ENCODE assay signal across 8 cellular contexts in the genomic region with DNA sequence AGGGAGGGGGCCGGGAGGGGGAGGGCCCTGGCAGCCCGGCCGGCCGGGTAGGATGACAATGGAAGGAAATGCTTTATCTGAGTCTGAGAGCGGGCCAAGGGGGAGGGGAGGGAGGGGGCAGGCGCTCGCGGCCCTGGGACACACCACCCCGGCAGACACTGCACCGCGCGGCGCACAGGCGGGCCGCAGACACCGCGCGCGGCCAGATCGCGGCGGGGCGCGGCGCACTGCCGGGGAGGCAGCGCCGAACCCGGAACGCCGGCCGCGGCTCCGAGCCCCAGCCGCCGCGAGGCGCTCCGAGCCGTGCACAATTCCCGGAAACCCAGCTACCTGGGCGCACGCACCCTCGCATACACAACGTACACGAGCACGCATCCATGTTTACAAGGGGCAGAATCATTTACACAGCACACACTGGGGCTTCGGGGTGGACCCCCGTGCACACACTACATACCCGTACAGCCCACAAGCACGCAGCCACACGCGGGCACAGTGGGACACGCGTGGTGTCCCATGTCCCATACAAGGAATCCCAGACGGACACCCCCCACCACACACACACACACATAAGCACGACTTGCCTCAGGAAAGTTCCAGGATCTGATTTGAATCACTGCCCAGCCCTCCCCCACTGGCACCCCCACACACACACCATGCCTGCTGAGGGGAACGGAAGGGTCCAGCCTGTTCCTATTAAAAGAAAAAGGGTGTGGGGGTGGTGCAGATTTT. TPM values are rescaled to one million over a fixed set of nuclear protein-coding genes. Genes with fewer than 3 reads are reported as not detected.
DNase-seq lines count a peak whose midpoint lies in the region; ATAC-seq and TF ChIP-seq lines count a peak whose summit lies in the region.

A gene (minus strand): TSS at position 2 of the 729 bp plus-strand sequence. CDS start 118 bp downstream, outside the sequence.

- H3K27ac Mint-ChIP-seq in natural killer cell treated with Interleukin-12 subunit alpha and Interleukin-12 subunit beta and Interleukin-15 and Interleukin-18, amount 100 ng/mL, for 72 hours, result peak within 1 kb of the TSS; percentile 94 to 100

- H3K36me3 ChIP-seq in Peyer's patch, result no peaks in the 10 kb centered on the region

- peaks cover 0 to 59% (median 19%) of the 10 kb centered on the region in 4 donors for H3K4me1 ChIP-seq in Peyer's patch

- TF ChIP-seq POLR2A in Peyer's patch (IDR thresholded peaks at IDR 0.05), result peak; percentile 30 to 64

- H3K9me3 ChIP-seq in Peyer's patch, result no peaks in the 10 kb centered on the region

- peaks cover 1% of the 10 kb centered on the region for H3K36me3 Mint-ChIP-seq in natural killer cell treated with Interleukin-12 subunit alpha and Interleukin-12 subunit beta and Interleukin-15 and Interleukin-18, amount 100 ng/mL, for 72 hours

- no peaks in the 10 kb centered on the region for H3K27me3 ChIP-seq in Peyer's patch

- peaks cover under 1% of the 10 kb centered on the region for H3K9me3 Mint-ChIP-seq in natural killer cell treated with Interleukin-12 subunit alpha and Interleukin-12 subunit beta and Interleukin-15 and Interleukin-18, amount 100 ng/mL, for 72 hours

- ATAC-seq in HG03159 (IDR thresholded peaks at IDR 0.05; ENCODE audit: unreplicated experiment), result peak; percentile 43
- peak; percentile 78 to 79 for ATAC-seq in natural killer cell treated with Interleukin-12 subunit alpha and Interleukin-12 subunit beta and Interleukin-15 and Interleukin-18, amount 100 ng/mL, for 72 hours

- peak in 2 of 6 experiments; percentile 10 to 13 for TF ChIP-seq CTCF in Peyer's patch (IDR thresholded peaks at IDR 0.05)
- no peak for TF ChIP-seq CTCF in fibroblast of pulmonary artery (IDR thresholded peaks at IDR 0.05; ENCODE audit: low read length, missing control alignments)
- no peak for TF ChIP-seq CTCF in subcutaneous adipose tissue (IDR thresholded peaks at IDR 0.05; ENCODE audit: low read depth)

- H3K27me3 Mint-ChIP-seq in natural killer cell treated with Interleukin-12 subunit alpha and Interleukin-12 subunit beta and Interleukin-15 and Interleukin-18, amount 100 ng/mL, for 72 hours, result no peaks in the 10 kb centered on the region

- peak within 1 kb of the TSS; percentile 93 to 98 (median 98) for H3K27ac ChIP-seq in Peyer's patch

- peaks cover 59 to 65% of the 10 kb centered on the region in 2 donors for H3K4me1 Mint-ChIP-seq in natural killer cell treated with Interleukin-12 subunit alpha and Interleukin-12 subunit beta and Interleukin-15 and Interleukin-18, amount 100 ng/mL, for 72 hours (ENCODE audit: low read depth in 2 of 2)

- H3K4me3 ChIP-seq in Peyer's patch (peak within 1 kb of the TSS; percentile 80 to 89 (median 85)), fibroblast of pulmonary artery (replicated peaks; ENCODE audit: low read depth, low read length) (peak within 1 kb of the TSS; percentile 92)

- DNase-seq in NCI-H345 (lab: John Stamatoyannopoulos, UW), result peak; percentile 4
- no peak for DNase-seq in NCI-H345 treated with DMSO at 0.1 percent for 48 hours (lab: John Stamatoyannopoulos, UW; ENCODE audit: unreplicated experiment)
- DNase-seq in Peyer's patch, result peak; percentile 82 to 92 (median 86)
- DNase-seq in activated effector memory CD4-positive, alpha-beta T cell treated with anti-CD3 and anti-CD28 coated beads, Interleukin-2, amount 50 U/mL, for 16 hours, result peak; percentile 89
- DNase-seq in fibroblast of pulmonary artery (ENCODE audit: low read depth), result peak; percentile 94
- DNase-seq in natural killer cell treated with Interleukin-12 subunit alpha and Interleukin-12 subunit beta and Interleukin-15 and Interleukin-18, amount 100 ng/mL, for 72 hours (ENCODE audit: low spot score), result no peak

- H3K4me3 Mint-ChIP-seq in natural killer cell treated with Interleukin-12 subunit alpha and Interleukin-12 subunit beta and Interleukin-15 and Interleukin-18, amount 100 ng/mL, for 72 hours, result peak within 1 kb of the TSS; percentile 90

RNA-seq across cellular contexts. Expression of the gene that starts here (rescaled TPM):
- total RNA-seq in Peyer's patch (10 to 100 TPM in 3 of 4 donors, 1 to 10 TPM in 1; 9.8 to 80.9 (median 36.8) TPM), subcutaneous adipose tissue (10 to 100 TPM; 25.8 to 72.9 (median 43.0) TPM)
- 100 to 1,000 TPM; 127 to 176 TPM for total RNA-seq in natural killer cell treated with Interleukin-12 subunit alpha and Interleukin-12 subunit beta and Interleukin-15 and Interleukin-18, amount 100 ng/mL, for 72 hours

Comparison
In these comparisons a context has a peak if more than half of its experiments do, and no peak if none do; other contexts are left out.
1. DNase-seq: peak in NCI-H345 (single experiment), Peyer's patch (3 of 3), activated effector memory CD4-positive, alpha-beta T cell treated with anti-CD3 and anti-CD28 coated beads, Interleukin-2, amount 50 U/mL, for 16 hours (single experiment) and fibroblast of pulmonary artery (single experiment); none in NCI-H345 treated with DMSO at 0.1 percent for 48 hours (single experiment) and natural killer cell treated with Interleukin-12 subunit alpha and Interleukin-12 subunit beta and Interleukin-15 and Interleukin-18, amount 100 ng/mL, for 72 hours (single experiment).